In the genomic region with DNA sequence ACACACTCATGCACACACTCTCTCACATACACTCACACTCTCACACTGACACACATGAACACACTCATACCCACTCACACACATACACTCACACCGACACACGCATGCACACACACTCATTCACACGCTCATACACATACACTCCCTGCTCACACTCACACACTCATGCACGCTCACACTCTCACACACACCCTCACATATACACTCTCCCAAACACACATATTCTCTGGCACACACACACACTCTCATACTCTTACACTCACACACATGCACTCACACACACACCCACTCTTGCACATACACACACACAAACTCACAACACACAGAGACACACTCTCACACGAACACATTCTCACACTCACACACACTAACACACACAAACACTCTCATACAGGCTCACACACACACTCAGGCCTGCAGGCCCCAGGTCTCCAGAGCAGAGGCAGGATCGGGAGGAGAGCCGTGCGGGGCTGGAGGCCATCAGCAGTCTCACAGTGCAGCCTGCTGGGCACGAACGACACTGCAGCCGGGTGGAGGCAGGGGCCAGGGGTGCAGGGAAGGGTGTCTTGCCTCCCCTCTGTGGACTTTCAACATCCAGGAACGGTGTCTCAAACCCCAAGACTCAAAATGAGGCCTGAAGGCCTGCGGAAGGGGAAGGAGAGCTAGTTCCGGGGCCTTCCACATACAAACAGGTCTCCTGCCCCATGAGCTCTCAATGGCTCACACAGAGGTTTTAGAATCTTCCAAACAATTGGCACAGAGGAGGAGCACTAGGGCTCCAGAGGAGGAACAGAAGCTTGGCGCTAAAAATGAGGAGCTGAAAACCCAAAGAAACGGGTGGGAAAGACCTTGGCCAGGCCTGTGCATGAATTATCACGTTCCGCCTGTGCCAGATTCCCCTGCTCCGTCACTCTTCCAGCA, we compare ENCODE assay signal across 8 cellular contexts.
DNase-seq lines count a peak whose midpoint lies in the region; ATAC-seq and TF ChIP-seq lines count a peak whose summit lies in the region.

No MANE protein-coding gene starts in this region.

- peak; percentile 88 for ATAC-seq in SK-N-SH treated with all-trans-retinoic acid at 6 μM for 48 hours
- ATAC-seq in right cardiac atrium = peak; percentile 74 to 76
- peak; percentile 25 for ATAC-seq in stimulated activated effector memory CD8-positive, alpha-beta T cell treated with anti-CD3 and anti-CD28 coated beads, Interleukin-12 subunit alpha, Interleukin-12 subunit beta, amount 100 ng/mL, for 72 hours
- ATAC-seq in activated T-helper 17 cell treated with anti-CD3 and anti-CD28 coated beads, Interleukin-2, amount 50 U/mL, for 72 hours (replicated peaks) = no peak
- ATAC-seq in HG03108 (IDR thresholded peaks at IDR 0.05; ENCODE audit: unreplicated experiment) = no peak

- peak; percentile 66 for TF ChIP-seq CTCF in AG04450 (IDR thresholded peaks at IDR 0.05; ENCODE audit: low read depth, low read length)
- peak; percentile 64 for TF ChIP-seq CTCF in GM12875 (IDR thresholded peaks at IDR 0.05; ENCODE audit: borderline replicate concordance, insufficient read depth, low read depth, low read length)

- peaks cover 28% of the 10 kb centered on the region for H3K27me3 Mint-ChIP-seq in activated T-helper 17 cell treated with anti-CD3 and anti-CD28 coated beads, Interleukin-2, amount 50 U/mL, for 72 hours

- H3K36me3 Mint-ChIP-seq in stimulated activated effector memory CD8-positive, alpha-beta T cell treated with anti-CD3 and anti-CD28 coated beads, Interleukin-12 subunit alpha, Interleukin-12 subunit beta, amount 100 ng/mL, for 72 hours = no peaks in the 10 kb centered on the region
- H3K36me3 Mint-ChIP-seq in activated T-helper 17 cell treated with anti-CD3 and anti-CD28 coated beads, Interleukin-2, amount 50 U/mL, for 72 hours (ENCODE audit: low read depth) = no peaks in the 10 kb centered on the region

- intact Hi-C loops in right cardiac atrium (cut with DNase I) = loop anchor here in 1 of 4 donors (10.0 kb wide), 1 partner anchor 362 kb away; a partner anchor contains a TSS

- H3K27ac Mint-ChIP-seq in stimulated activated effector memory CD8-positive, alpha-beta T cell treated with anti-CD3 and anti-CD28 coated beads, Interleukin-12 subunit alpha, Interleukin-12 subunit beta, amount 100 ng/mL, for 72 hours = no peak overlapping the region
- no peak overlapping the region for H3K27ac Mint-ChIP-seq in activated T-helper 17 cell treated with anti-CD3 and anti-CD28 coated beads, Interleukin-2, amount 50 U/mL, for 72 hours

- H3K27ac ChIP-seq in AG04450 (ENCODE audit: low read depth, low read length) = no peak overlapping the region
- H3K27ac ChIP-seq in right cardiac atrium (ENCODE audit: low read length) = no peak overlapping the region

- CTCF ChIA-PET in AG04450 (lab: Charles Lee) = interaction anchor here (0.6 to 2.5 kb wide), 3 partner anchors 115 to 368 kb away, joined by 3 to 24 read pairs (median 3); no protein-coding TSS in a partner anchor

- DNase-seq in AG04450 (ENCODE audit: low read depth, low spot score) (no peak), right cardiac atrium (peak; percentile 44 to 80 (median 79)), NCI-H2029 treated with DMSO at 0.1 percent for 48 hours (lab: John Stamatoyannopoulos, UW) (no peak)
- no peak for DNase-seq in stimulated activated effector memory CD8-positive, alpha-beta T cell treated with anti-CD3 and anti-CD28 coated beads, Interleukin-12 subunit alpha, Interleukin-12 subunit beta, amount 100 ng/mL, for 72 hours (ENCODE audit: low spot score in 2 of 2)

- no peak overlapping the region for H3K4me3 Mint-ChIP-seq in stimulated activated effector memory CD8-positive, alpha-beta T cell treated with anti-CD3 and anti-CD28 coated beads, Interleukin-12 subunit alpha, Interleukin-12 subunit beta, amount 100 ng/mL, for 72 hours
- no peak overlapping the region for H3K4me3 Mint-ChIP-seq in activated T-helper 17 cell treated with anti-CD3 and anti-CD28 coated beads, Interleukin-2, amount 50 U/mL, for 72 hours

- no peaks in the 10 kb centered on the region for H3K9me3 ChIP-seq in AG04450 (ENCODE audit: control insufficient read depth, insufficient read depth, low read length)
- no peaks in the 10 kb centered on the region for H3K9me3 ChIP-seq in right cardiac atrium (ENCODE audit: control insufficient read depth, low read length)

- H3K4me1 Mint-ChIP-seq in stimulated activated effector memory CD8-positive, alpha-beta T cell treated with anti-CD3 and anti-CD28 coated beads, Interleukin-12 subunit alpha, Interleukin-12 subunit beta, amount 100 ng/mL, for 72 hours = no peaks in the 10 kb centered on the region
- H3K4me1 Mint-ChIP-seq in activated T-helper 17 cell treated with anti-CD3 and anti-CD28 coated beads, Interleukin-2, amount 50 U/mL, for 72 hours = no peaks in the 10 kb centered on the region

- WGBS in right cardiac atrium = 67% methylated on average over 19 of the region's 19 CpGs

- no peaks in the 10 kb centered on the region for H3K4me1 ChIP-seq in right cardiac atrium (ENCODE audit: control insufficient read depth, insufficient read depth, low read length)

- POLR2A ChIA-PET in AG04450 (lab: Yijun Ruan, JAX) = no interaction called here

- H3K27me3 ChIP-seq in AG04450 (ENCODE audit: control insufficient read depth, insufficient read depth, low read length) = peaks cover 4% of the 10 kb centered on the region
- no peaks in the 10 kb centered on the region for H3K27me3 ChIP-seq in right cardiac atrium (ENCODE audit: control insufficient read depth, insufficient read depth)

- H3K9me3 Mint-ChIP-seq in stimulated activated effector memory CD8-positive, alpha-beta T cell treated with anti-CD3 and anti-CD28 coated beads, Interleukin-12 subunit alpha, Interleukin-12 subunit beta, amount 100 ng/mL, for 72 hours = no peaks in the 10 kb centered on the region
- H3K9me3 Mint-ChIP-seq in activated T-helper 17 cell treated with anti-CD3 and anti-CD28 coated beads, Interleukin-2, amount 50 U/mL, for 72 hours = no peaks in the 10 kb centered on the region

- H3K4me3 ChIP-seq in AG04450 (ENCODE audit: low read depth, low read length) (no peak overlapping the region), GM12875 (ENCODE audit: low read depth, low read length) (no peak overlapping the region), right cardiac atrium (ENCODE audit: low read length) (no peak overlapping the region)

TF ChIP-seq in SK-N-SH treated with all-trans-retinoic acid at 6 μM for 48 hours, 23 proteins besides CTCF, POLR2A, EP300 and RAD21:
- no peak for TF ChIP-seq ZNF70 (CRISPR knock-in tag; IDR thresholded peaks at IDR 0.05)
- TF ChIP-seq, protein P1, sequence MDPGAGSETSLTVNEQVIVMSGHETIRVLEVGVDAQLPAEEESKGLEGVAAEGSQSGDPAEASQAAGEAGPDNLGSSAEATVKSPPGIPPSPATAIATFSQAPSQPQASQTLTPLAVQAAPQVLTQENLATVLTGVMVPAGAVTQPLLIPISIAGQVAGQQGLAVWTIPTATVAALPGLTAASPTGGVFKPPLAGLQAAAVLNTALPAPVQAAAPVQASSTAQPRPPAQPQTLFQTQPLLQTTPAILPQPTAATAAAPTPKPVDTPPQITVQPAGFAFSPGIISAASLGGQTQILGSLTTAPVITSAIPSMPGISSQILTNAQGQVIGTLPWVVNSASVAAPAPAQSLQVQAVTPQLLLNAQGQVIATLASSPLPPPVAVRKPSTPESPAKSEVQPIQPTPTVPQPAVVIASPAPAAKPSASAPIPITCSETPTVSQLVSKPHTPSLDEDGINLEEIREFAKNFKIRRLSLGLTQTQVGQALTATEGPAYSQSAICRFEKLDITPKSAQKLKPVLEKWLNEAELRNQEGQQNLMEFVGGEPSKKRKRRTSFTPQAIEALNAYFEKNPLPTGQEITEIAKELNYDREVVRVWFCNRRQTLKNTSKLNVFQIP (CRISPR knock-in tag; IDR thresholded peaks at IDR 0.05; ENCODE audit: borderline replicate concordance, low read depth) = no peak
- TF ChIP-seq SNAI2 (CRISPR knock-in tag; IDR thresholded peaks at IDR 0.05) = no peak
- TF ChIP-seq GLIS3 (CRISPR knock-in tag; IDR thresholded peaks at IDR 0.05) = no peak

Comparison
In these comparisons a context has a peak if more than half of its experiments do, and no peak if none do; other contexts are left out.
1. DNase-seq: peak in right cardiac atrium (3 of 3); none in AG04450 (single experiment), stimulated activated effector memory CD8-positive, alpha-beta T cell treated with anti-CD3 and anti-CD28 coated beads, Interleukin-12 subunit alpha, Interleukin-12 subunit beta, amount 100 ng/mL, for 72 hours (0 of 2) and NCI-H2029 treated with DMSO at 0.1 percent for 48 hours (single experiment).
2. ATAC-seq: peak in SK-N-SH treated with all-trans-retinoic acid at 6 μM for 48 hours (single experiment), right cardiac atrium (2 of 2) and stimulated activated effector memory CD8-positive, alpha-beta T cell treated with anti-CD3 and anti-CD28 coated beads, Interleukin-12 subunit alpha, Interleukin-12 subunit beta, amount 100 ng/mL, for 72 hours (single experiment); none in activated T-helper 17 cell treated with anti-CD3 and anti-CD28 coated beads, Interleukin-2, amount 50 U/mL, for 72 hours (single experiment) and HG03108 (single experiment).